In the genomic region with DNA sequence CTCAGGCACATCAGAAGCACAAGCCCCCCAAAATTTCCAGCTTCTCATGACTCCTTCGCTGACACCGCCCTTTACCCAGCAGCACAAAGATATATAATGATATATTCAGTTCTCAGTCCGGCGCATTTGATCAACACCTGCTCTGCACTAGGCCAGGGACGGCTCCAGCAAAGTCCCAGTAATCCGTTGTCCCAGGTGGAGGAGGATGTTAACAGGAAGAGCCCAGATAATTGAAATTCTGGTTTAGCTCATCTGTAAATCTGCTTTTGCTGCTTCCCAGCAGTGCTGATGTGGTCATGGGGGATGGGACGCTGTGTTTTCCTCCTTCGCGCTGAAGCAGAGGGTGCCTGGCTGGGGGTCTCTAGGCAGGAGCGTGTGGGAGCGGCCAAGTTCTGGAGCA, we compare ENCODE assay signal across 1 cellular context.
TF ChIP-seq lines count a peak whose summit lies in the region.

No MANE protein-coding gene starts in this region.

TF ChIP-seq in H1, 55 proteins besides CTCF, POLR2A, EP300 and RAD21:
- no peak for TF ChIP-seq SUZ12 (IDR thresholded peaks at IDR 0.05; ENCODE audit: low read length)
- no peak for TF ChIP-seq RBBP5 (IDR thresholded peaks at IDR 0.05; ENCODE audit: borderline replicate concordance, low read depth, low read length)
- TF ChIP-seq HDAC6 (IDR thresholded peaks at IDR 0.05; ENCODE audit: low read depth, low read length): no peak
- TF ChIP-seq, protein P1, sequence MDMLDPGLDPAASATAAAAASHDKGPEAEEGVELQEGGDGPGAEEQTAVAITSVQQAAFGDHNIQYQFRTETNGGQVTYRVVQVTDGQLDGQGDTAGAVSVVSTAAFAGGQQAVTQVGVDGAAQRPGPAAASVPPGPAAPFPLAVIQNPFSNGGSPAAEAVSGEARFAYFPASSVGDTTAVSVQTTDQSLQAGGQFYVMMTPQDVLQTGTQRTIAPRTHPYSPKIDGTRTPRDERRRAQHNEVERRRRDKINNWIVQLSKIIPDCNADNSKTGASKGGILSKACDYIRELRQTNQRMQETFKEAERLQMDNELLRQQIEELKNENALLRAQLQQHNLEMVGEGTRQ (IDR thresholded peaks at IDR 0.05; ENCODE audit: low read length): no peak
- no peak for TF ChIP-seq KDM5A (IDR thresholded peaks at IDR 0.05; ENCODE audit: low read length)
- no peak for TF ChIP-seq SP1 (IDR thresholded peaks at IDR 0.05; ENCODE audit: low read depth, low read length)
- TF ChIP-seq BACH1 (IDR thresholded peaks at IDR 0.05; ENCODE audit: low read length): no peak
- no peak for TF ChIP-seq SIRT6 (IDR thresholded peaks at IDR 0.05; ENCODE audit: low read length)
